In genomic region chrX:49345402-49345801, GRCh38 we compare ENCODE assay signal across 21 cellular contexts. TPM values are rescaled to one million over a fixed set of nuclear protein-coding genes. Genes with fewer than 3 reads are reported as not detected.
"Had no signal": no experiment of that assay in that cellular context is flagged by ENCODE, and none has a peak within 500 bp of the region (broad histone marks: within the 10 kb centered on the region; RNA-seq: fewer than 3 reads in every experiment).

No MANE protein-coding gene starts in this region.

RNA-seq across cellular contexts. Expression of gene GAGE13, which starts 14.0 kb away (rescaled TPM):
- total RNA-seq: activated naive CD4-positive, alpha-beta T cell treated with anti-CD3 and anti-CD28 coated beads for 36 hours; activated naive CD4-positive, alpha-beta T cell treated with anti-CD3 and anti-CD28 coated beads, Interleukin-2, amount 50 U/mL, for 72 hours; activated naive CD8-positive, alpha-beta T cell treated with anti-CD3 and anti-CD28 coated beads for 36 hours; activated naive CD8-positive, alpha-beta T cell treated with anti-CD3 and anti-CD28 coated beads, Interleukin-2, amount 10 ng/mL, durations not matched to agents 7 days and 5 days; activated T-cell treated with anti-CD3 and anti-CD28 coated beads, Interleukin-2, amount 50 U/mL, for 4 hours; activated T-cell treated with anti-CD3 and anti-CD28 coated beads, Interleukin-2, amount 50 U/mL, for 72 hours; activated T-helper 1 cell treated with anti-CD3 and anti-CD28 coated beads, Interleukin-12 subunit alpha, Interleukin-12 subunit beta, Interleukin-2, Interleukin-4 antibody, amounts not matched to agents 30 ng/mL and 10 ng/mL and 1 ng/mL, durations not matched to agents 14 hours and 24 hours and 36 hours; activated T-helper 17 cell treated with anti-CD3 and anti-CD28 coated beads, Interleukin-2, amount 50 U/mL, for 72 hours; activated T-helper 2 cell treated with anti-CD3 and anti-CD28 coated beads, Interferon-gamma antibody, Interleukin-2, Interleukin-4, amounts not matched to agents 10 μg/mL and 5 μg/mL and 100 μg/mL, durations not matched to agents 14 hours and 24 hours and 36 hours; adrenal gland; aorta; ascending aorta; astrocyte; body of pancreas; breast epithelium; bronchial epithelial cell; cardiac muscle cell; cardiac septum; cerebellum; chondrocyte had no signal
- polyA plus RNA-seq: adipose tissue, adrenal gland, aorta had no signal

RNA-seq across cellular contexts. Expression of gene GAGE12J, which starts 23.6 kb away (rescaled TPM):
- total RNA-seq: activated naive CD4-positive, alpha-beta T cell treated with anti-CD3 and anti-CD28 coated beads for 36 hours; activated naive CD4-positive, alpha-beta T cell treated with anti-CD3 and anti-CD28 coated beads, Interleukin-2, amount 50 U/mL, for 72 hours; activated naive CD8-positive, alpha-beta T cell treated with anti-CD3 and anti-CD28 coated beads for 36 hours; activated naive CD8-positive, alpha-beta T cell treated with anti-CD3 and anti-CD28 coated beads, Interleukin-2, amount 10 ng/mL, durations not matched to agents 7 days and 5 days; activated T-cell treated with anti-CD3 and anti-CD28 coated beads, Interleukin-2, amount 50 U/mL, for 4 hours; activated T-cell treated with anti-CD3 and anti-CD28 coated beads, Interleukin-2, amount 50 U/mL, for 72 hours; activated T-helper 1 cell treated with anti-CD3 and anti-CD28 coated beads, Interleukin-12 subunit alpha, Interleukin-12 subunit beta, Interleukin-2, Interleukin-4 antibody, amounts not matched to agents 30 ng/mL and 10 ng/mL and 1 ng/mL, durations not matched to agents 14 hours and 24 hours and 36 hours; activated T-helper 17 cell treated with anti-CD3 and anti-CD28 coated beads, Interleukin-2, amount 50 U/mL, for 72 hours; activated T-helper 2 cell treated with anti-CD3 and anti-CD28 coated beads, Interferon-gamma antibody, Interleukin-2, Interleukin-4, amounts not matched to agents 10 μg/mL and 5 μg/mL and 100 μg/mL, durations not matched to agents 14 hours and 24 hours and 36 hours; adrenal gland; aorta; ascending aorta; astrocyte; body of pancreas; breast epithelium; bronchial epithelial cell; cardiac muscle cell; cardiac septum; cerebellum; chondrocyte had no signal
- polyA plus RNA-seq: adipose tissue, adrenal gland, aorta, cardiac muscle cell had no signal

RNA-seq across cellular contexts. Expression of gene GAGE10, which starts 42.0 kb away (rescaled TPM):
- total RNA-seq: activated naive CD4-positive, alpha-beta T cell treated with anti-CD3 and anti-CD28 coated beads for 36 hours; activated naive CD4-positive, alpha-beta T cell treated with anti-CD3 and anti-CD28 coated beads, Interleukin-2, amount 50 U/mL, for 72 hours; activated naive CD8-positive, alpha-beta T cell treated with anti-CD3 and anti-CD28 coated beads for 36 hours; activated naive CD8-positive, alpha-beta T cell treated with anti-CD3 and anti-CD28 coated beads, Interleukin-2, amount 10 ng/mL, durations not matched to agents 7 days and 5 days; activated T-cell treated with anti-CD3 and anti-CD28 coated beads, Interleukin-2, amount 50 U/mL, for 4 hours; activated T-cell treated with anti-CD3 and anti-CD28 coated beads, Interleukin-2, amount 50 U/mL, for 72 hours; activated T-helper 1 cell treated with anti-CD3 and anti-CD28 coated beads, Interleukin-12 subunit alpha, Interleukin-12 subunit beta, Interleukin-2, Interleukin-4 antibody, amounts not matched to agents 30 ng/mL and 10 ng/mL and 1 ng/mL, durations not matched to agents 14 hours and 24 hours and 36 hours; activated T-helper 17 cell treated with anti-CD3 and anti-CD28 coated beads, Interleukin-2, amount 50 U/mL, for 72 hours; activated T-helper 2 cell treated with anti-CD3 and anti-CD28 coated beads, Interferon-gamma antibody, Interleukin-2, Interleukin-4, amounts not matched to agents 10 μg/mL and 5 μg/mL and 100 μg/mL, durations not matched to agents 14 hours and 24 hours and 36 hours; adrenal gland; aorta; ascending aorta; astrocyte; body of pancreas; breast epithelium; bronchial epithelial cell; cardiac muscle cell; cardiac septum; cerebellum; chondrocyte had no signal
- polyA plus RNA-seq: adipose tissue, adrenal gland, aorta, cardiac muscle cell had no signal
